In the genomic region with DNA sequence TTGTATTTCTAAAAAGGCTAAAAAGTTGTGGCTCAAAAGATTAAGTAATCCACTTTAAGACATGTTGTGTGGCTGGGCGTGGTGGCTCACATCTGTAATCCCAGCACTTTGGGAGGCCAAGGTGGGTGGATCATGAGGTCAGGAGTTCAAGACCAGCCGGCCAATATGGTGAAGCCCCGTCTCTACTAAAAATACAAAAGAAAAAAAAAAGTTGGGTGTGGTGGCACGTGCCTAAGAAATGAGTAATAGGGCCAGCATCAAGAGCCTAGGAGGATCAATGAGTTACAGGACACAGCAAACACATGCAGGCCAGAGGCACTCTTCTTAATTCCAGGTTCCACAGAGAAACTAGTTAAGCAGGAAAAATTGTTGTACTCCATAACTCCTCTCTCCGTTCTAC, we compare ENCODE assay signal across 15 cellular contexts.
DNase-seq lines count a peak whose midpoint lies in the region; ATAC-seq, FAIRE-seq and TF ChIP-seq lines count a peak whose summit lies in the region.
"Had no signal": no experiment of that assay in that cellular context is flagged by ENCODE, and none has a peak within 500 bp of the region (broad histone marks: within the 10 kb centered on the region; RNA-seq: fewer than 3 reads in every experiment).

No MANE protein-coding gene starts in this region.

- no peaks in the 10 kb centered on the region for H4K20me1 ChIP-seq in PC-3 (ENCODE audit: low read length)

- no peak for FAIRE-seq in frontal cortex (lab: Jason Lieb, UNC)
- FAIRE-seq: GM12878, H1 had no signal

- peak; percentile 27 for ATAC-seq in PC-3
- peak; percentile 30 for ATAC-seq in sciatic nerve
- no peak for ATAC-seq in HG02759 (IDR thresholded peaks at IDR 0.05; ENCODE audit: unreplicated experiment)
- no peak for ATAC-seq in HG02970 (IDR thresholded peaks at IDR 0.05; ENCODE audit: low FRiP score, unreplicated experiment)
- ATAC-seq: GM12878; stimulated activated effector memory CD8-positive, alpha-beta T cell treated with anti-CD3 and anti-CD28 coated beads, Interleukin-12 subunit alpha, Interleukin-12 subunit beta, amount 100 ng/mL, for 72 hours had no signal

- H3K27me3 ChIP-seq in PC-3 (ENCODE audit: low read length) (no peaks in the 10 kb centered on the region), HAP-1 (ENCODE audit: low read depth) (no peaks in the 10 kb centered on the region)

- no peak overlapping the region for H3K4me3 ChIP-seq in PC-3 (ENCODE audit: low read length)
- H3K4me3 ChIP-seq in HAP-1, result no peak overlapping the region
- H3K4me3 ChIP-seq: GM12878, left ventricle myocardium inferior had no signal

- POLR2A ChIA-PET in PC-3 (lab: Charles Lee; ENCODE audit: unreplicated experiment), result interaction anchor here (0.7 kb wide), 1 partner anchor 161 kb away, joined by 3 read pairs; no protein-coding TSS in a partner anchor

- H3K9ac ChIP-seq in PC-3 (ENCODE audit: low read length), result 0 out of 2 replicates have a peak overlapping the region, but pooled peaks have one; percentile 7

- H3K9me3 ChIP-seq in PC-3 (ENCODE audit: low read length), result no peaks in the 10 kb centered on the region
- H3K9me3 ChIP-seq in HAP-1, result no peaks in the 10 kb centered on the region
- H3K9me3 ChIP-seq: left ventricle myocardium inferior had no signal

- intact Hi-C loops in PC-3 (cut with micrococcal nuclease) (no loop called here), sciatic nerve (cut with DNase I) (no loop called here)

- DNase-seq in EH (ENCODE audit: low read depth) (peak; percentile 53), PC-3 (peak; percentile 48), fibroblast of gingiva (ENCODE audit: low read depth) (peak; percentile 19), sciatic nerve (ENCODE audit: low spot score) (no peak), frontal cortex (ENCODE audit: low spot score in 2 of 2) (no peak), HAP-1 (ENCODE audit: low spot score in 2 of 2) (no peak)
- DNase-seq: activated CD4-positive, alpha-beta T cell treated with anti-CD3 and anti-CD28 coated beads, Interleukin-2, amount 10 ng/mL, durations not matched to agents 7 days and 5 days; left ventricle myocardium inferior; NCI-H1436 treated with DMSO at 0.1 percent for 48 hours; stimulated activated CD4-positive, alpha-beta T cell treated with anti-CD3 and anti-CD28 coated beads, Interleukin-1b, Interleukin-23, amount 100 ng/mL, for 48 hours had no signal

- peaks cover 24% of the 10 kb centered on the region; the same call in 1 of the 2 replicates for H3K79me2 ChIP-seq in PC-3 (ENCODE audit: low read length)

- H3K4me1 ChIP-seq in PC-3 (ENCODE audit: insufficient read depth, low read length) (peaks cover 15% of the 10 kb centered on the region), HAP-1 (no peaks in the 10 kb centered on the region)

- in situ Hi-C loops in HAP-1 (cut with MboI; ENCODE audit: low sequenced_read_pairs), result no loop called here

- CTCF ChIA-PET in PC-3 (lab: Charles Lee), result no interaction called here

- no peaks in the 10 kb centered on the region for H3K9me2 ChIP-seq in PC-3 (replicated peaks; ENCODE audit: low read length)

- peak overlapping the region; percentile 49 for H3K27ac ChIP-seq in PC-3 (ENCODE audit: low read length)
- H3K27ac ChIP-seq: left ventricle myocardium inferior had no signal

- no TSS peak for BruUV-seq in PC-3 (replicated peaks; lab: Mats Ljungman, UMichigan)

- H3K36me3 ChIP-seq in PC-3 (ENCODE audit: low read depth, low read length) (peaks cover 52% of the 10 kb centered on the region), HAP-1 (replicated peaks) (peaks cover 50% of the 10 kb centered on the region)

- no peak for TF ChIP-seq CTCF in PC-3 (conservative IDR thresholded peaks at IDR 0.05; ENCODE audit: low read depth, low read length)

- peaks cover 11% of the 10 kb centered on the region for H3F3A ChIP-seq in PC-3 (ENCODE audit: low read length, unreplicated experiment)

- H3K4me2 ChIP-seq in PC-3 (ENCODE audit: low read length), result peak overlapping the region; percentile 50

- H2AFZ ChIP-seq in PC-3 (ENCODE audit: low read length), result no peak overlapping the region

Comparison
In these comparisons a context has a peak if more than half of its experiments do, and no peak if none do; other contexts are left out.
1. DNase-seq: peak in EH (single experiment), PC-3 (single experiment) and fibroblast of gingiva (single experiment); none in sciatic nerve (single experiment), frontal cortex (0 of 2) and HAP-1 (0 of 2).
2. ATAC-seq: peak in PC-3 (single experiment) and sciatic nerve (single experiment); none in HG02759 (single experiment) and HG02970 (single experiment).